26 cellular contexts compared by ENCODE assay signal in the genomic region with DNA sequence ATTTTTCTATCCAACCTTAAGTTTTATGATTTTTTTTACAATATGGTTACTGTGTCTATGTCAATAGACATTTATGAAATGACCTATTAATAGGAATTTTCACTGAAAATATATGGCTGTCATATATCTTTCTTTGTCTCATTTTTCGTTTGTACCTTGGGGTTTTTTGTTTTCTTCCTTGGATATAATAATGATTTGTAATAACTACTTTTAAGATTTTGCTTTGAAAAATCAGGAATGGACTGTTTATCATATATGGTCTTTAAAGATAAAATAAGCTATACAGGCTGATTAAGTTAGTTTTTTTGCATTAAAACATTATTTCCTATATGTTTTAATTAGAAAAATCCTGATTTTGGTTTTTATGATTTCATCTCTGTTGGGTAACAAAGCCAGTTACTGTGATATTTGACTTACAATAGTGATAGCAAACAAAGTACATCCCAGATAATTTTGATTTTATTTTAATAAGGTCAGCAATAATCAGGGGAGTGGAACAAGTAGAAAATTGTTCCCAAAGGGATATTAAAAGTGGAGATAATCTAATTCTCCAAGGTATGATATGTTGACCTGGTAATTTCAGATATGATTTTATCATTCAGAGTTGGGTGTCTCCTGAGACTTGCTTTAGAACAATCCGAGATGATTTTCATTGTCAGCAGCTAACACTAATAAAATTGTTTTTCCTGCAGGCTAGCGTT. TPM values are rescaled to one million over a fixed set of nuclear protein-coding genes. Genes with fewer than 3 reads are reported as not detected.
DNase-seq lines count a peak whose midpoint lies in the region; ATAC-seq, FAIRE-seq and TF ChIP-seq lines count a peak whose summit lies in the region.
"Had no signal": no experiment of that assay in that cellular context is flagged by ENCODE, and none has a peak within 500 bp of the region (broad histone marks: within the 10 kb centered on the region; RNA-seq: fewer than 3 reads in every experiment).

No MANE protein-coding gene starts in this region.

- POLR2A ChIA-PET in K562 (lab: Yijun Ruan, JAX): no interaction called here

- no peaks in the 10 kb centered on the region for H3K79me2 ChIP-seq in K562 (ENCODE audit: control insufficient read depth, insufficient read depth, low read length)

- no peak for TF ChIP-seq EP300 in K562 (IDR thresholded peaks at IDR 0.05; ENCODE audit: low read length)

- H3K9me3 ChIP-seq in K562 (replicated peaks; ENCODE audit: control insufficient read depth, insufficient read depth, low read depth, low read length): no peaks in the 10 kb centered on the region; the same call in 1 of the 2 replicates
- H3K9me3 ChIP-seq in small intestine (ENCODE audit: control insufficient read depth, low read depth): no peaks in the 10 kb centered on the region
- H3K9me3 ChIP-seq: A549; BE2C; BLaER1 treated with 17β-estradiol and CSF1 and Interleukin-3, amounts not matched to agents 10 nM and 100 nM had no signal

- no TSS peak for BruUV-seq in K562 (replicated peaks; lab: Mats Ljungman, UMichigan)

- H3K9ac ChIP-seq in K562 (ENCODE audit: insufficient read depth in 1 of 2, low read depth in 2 of 2, low read length in 2 of 2): no peak overlapping the region
- H3K9ac ChIP-seq: BLaER1 treated with 17β-estradiol and CSF1 and Interleukin-3, amounts not matched to agents 10 nM and 100 nM had no signal

- H2AFZ ChIP-seq in K562 (ENCODE audit: low read depth, low read length): no peak overlapping the region

- peaks cover 0 to 9% of the 10 kb centered on the region in 2 experiments; a peak in 1 of 5 replicates for H3K4me1 ChIP-seq in K562 (replicated peaks in 1 of 2; ENCODE audit: control insufficient read depth in 2 of 2, insufficient read depth in 2 of 2, low read length in 2 of 2)
- H3K4me1 ChIP-seq in small intestine (ENCODE audit: control insufficient read depth in 2 of 2, insufficient read depth in 1 of 2, low read depth in 1 of 2, low read length in 1 of 2): no peaks in the 10 kb centered on the region
- H3K4me1 ChIP-seq: A549; BE2C; BLaER1 treated with 17β-estradiol and CSF1 and Interleukin-3, amounts not matched to agents 10 nM and 100 nM had no signal

- H3K36me3 ChIP-seq in K562 (ENCODE audit: control insufficient read depth, insufficient read depth, low read length): no peaks in the 10 kb centered on the region
- no peaks in the 10 kb centered on the region for H3K36me3 ChIP-seq in small intestine (ENCODE audit: control insufficient read depth in 2 of 2, insufficient read depth in 2 of 2, low read length in 2 of 2)
- H3K36me3 ChIP-seq: BE2C; BLaER1 treated with 17β-estradiol and CSF1 and Interleukin-3, amounts not matched to agents 10 nM and 100 nM had no signal

- no peaks in the 10 kb centered on the region for H3K9me1 ChIP-seq in K562 (ENCODE audit: control insufficient read depth, insufficient read depth, low read length)

- no peak overlapping the region for H3K4me3 ChIP-seq in K562
- no peak overlapping the region for H3K4me3 ChIP-seq in small intestine (ENCODE audit: low read depth in 1 of 2, low read length in 2 of 2)
- H3K4me3 ChIP-seq: A549; BLaER1 treated with 17β-estradiol and CSF1 and Interleukin-3, amounts not matched to agents 10 nM and 100 nM had no signal

- TF ChIP-seq RAD21 in K562 (CRISPR knock-in tag; conservative IDR thresholded peaks at IDR 0.05 in 1 of 2, IDR thresholded peaks at IDR 0.05 in 1 of 2): no peak

- FAIRE-seq in GM19239 (lab: Jason Lieb, UNC) (peak; percentile 49), K562 (lab: Jason Lieb, UNC) (no peak), small intestine (lab: Jason Lieb, UNC) (peak; percentile 36)
- FAIRE-seq: A549, GM12891, GM18507 had no signal

- intact Hi-C loops in K562 (cut with micrococcal nuclease): no loop called here

- in situ Hi-C loops in K562 (cut with MboI): no loop called here

- TF ChIP-seq POLR2A in K562 (conservative IDR thresholded peaks at IDR 0.05): no peak

- CTCF ChIA-PET in K562 (lab: Yijun Ruan, JAX; ENCODE audit: low intra/inter-chr PET ratio): no interaction called here

- peaks cover 18 to 29% of the 10 kb centered on the region in 2 experiments for H3K27me3 ChIP-seq in K562 (ENCODE audit: control insufficient read depth in 2 of 2, insufficient read depth in 2 of 2, low read length in 2 of 2)
- peaks cover 5 to 20% of the 10 kb centered on the region in 2 donors for H3K27me3 ChIP-seq in small intestine (ENCODE audit: control insufficient read depth in 2 of 2, insufficient read depth in 2 of 2, low read length in 2 of 2)

- H3K4me2 ChIP-seq in K562 (ENCODE audit: insufficient read depth, low read length): no peak overlapping the region
- H3K4me2 ChIP-seq: A549; BLaER1 treated with 17β-estradiol and CSF1 and Interleukin-3, amounts not matched to agents 10 nM and 100 nM had no signal

- WGBS in K562 (ENCODE audit: insufficient coverage, low coverage, missing lambda C conversion rate): 0% methylated on average over 3 of the region's 3 CpGs
- WGBS in small intestine, 3 donors: 74 to 86% (median 82%) methylated on average over 3 of the region's 3 CpGs

- H4K20me1 ChIP-seq in K562 (replicated peaks; ENCODE audit: control insufficient read depth, insufficient read depth, low read length): no peaks in the 10 kb centered on the region

- H3K27ac ChIP-seq in K562 (ENCODE audit: extremely low read depth, low read depth, low read length): no peak overlapping the region
- H3K27ac ChIP-seq in small intestine (ENCODE audit: low read depth in 1 of 2, low read length in 1 of 2): no peak overlapping the region
- H3K27ac ChIP-seq: A549; BLaER1 treated with 17β-estradiol and CSF1 and Interleukin-3, amounts not matched to agents 10 nM and 100 nM had no signal

- ATAC-seq in K562 (no peak), HG03045 (IDR thresholded peaks at IDR 0.05; ENCODE audit: unreplicated experiment) (no peak), HG03159 (IDR thresholded peaks at IDR 0.05; ENCODE audit: unreplicated experiment) (no peak)
- ATAC-seq: A549 had no signal

- DNase-seq in GM19239 (ENCODE audit: insufficient read length, low spot score) (no peak), NCI-H526 treated with DMSO at 0.1 percent for 48 hours (lab: John Stamatoyannopoulos, UW) (peak; percentile 68), K562 (ENCODE audit: extremely low read depth in 1 of 4, low spot score in 3 of 4) (no peak), small intestine (no peak), COLO829 (ENCODE audit: low spot score) (no peak)
- DNase-seq: 8988T; ACHN; AML-193; BE2C; Calu3; CD4-positive, alpha-beta T cell; CD8-positive, alpha-beta memory T cell; COR-L47; DMS53; DMS79 treated with DMSO at 0.1 percent for 48 hours; GF-D8; GOT3; H7; HCEC 1CT had no signal

- no peak for TF ChIP-seq CTCF in K562 (IDR thresholded peaks at IDR 0.05 in 2 of 3, conservative IDR thresholded peaks at IDR 0.05 in 1 of 3; ENCODE audit: insufficient read depth in 2 of 3, low read depth in 1 of 3, low read length in 3 of 3)

TF ChIP-seq in K562, 482 proteins besides CTCF, POLR2A, EP300 and RAD21:
- TF ChIP-seq HNRNPLL (IDR thresholded peaks at IDR 0.05; ENCODE audit: low read depth, low read length, poor library complexity, severe bottlenecking) (no peak), CBX2 (IDR thresholded peaks at IDR 0.05; ENCODE audit: insufficient read depth, low read length, poor library complexity, severe bottlenecking) (peak; percentile 91), ZNF143 (CRISPR knock-in tag; IDR thresholded peaks at IDR 0.05) (no peak), MEF2D (tag; conservative IDR thresholded peaks at IDR 0.05; ENCODE audit: low read depth) (no peak), CBX8 (IDR thresholded peaks at IDR 0.05; ENCODE audit: borderline replicate concordance, extremely low read depth, low read depth, low read length, poor library complexity, severe bottlenecking) (peak; percentile 93), HMG20B (CRISPR knock-in tag; IDR thresholded peaks at IDR 0.05) (no peak), CHCHD3 (CRISPR knock-in tag; IDR thresholded peaks at IDR 0.05) (no peak), ZNF436 (CRISPR knock-in tag; IDR thresholded peaks at IDR 0.05) (no peak)

RNA-seq across cellular contexts. Expression of a gene that starts 10.3 kb away (rescaled TPM):
- 0.11 TPM in 1 of 2 replicates, not detected in the other for total RNA-seq in K562 (2011; cell fraction: chromatin; rRNA removed; ENCODE audit: low replicate concordance)
- total RNA-seq in K562 (2011; cell fraction: nucleolus; rRNA removed): 0.17 TPM in 1 of 2 replicates, not detected in the other
- not detected in 2 replicates for total RNA-seq in K562 (2011; cell fraction: nucleoplasm; rRNA removed)
- 0.04 TPM in 1 of 2 replicates, not detected in the other for total RNA-seq in K562 (2014; rRNA removed)
- 0.04 TPM in 1 of 2 replicates, not detected in the other for total RNA-seq in K562 (2014; rRNA removed; fragmentation: Illumina TruSeq; extraction: Trizol)
- 0.04 TPM in 1 of 2 replicates, not detected in the other for total RNA-seq in K562 (2015; rRNA removed; fragmentation: Illumina TruSeq; extraction: Trizol)
- 0.07 TPM in 1 of 2 replicates, not detected in the other for total RNA-seq in K562 (2021)
- polyA plus RNA-seq in K562 (2011; rRNA removed): 0.03 TPM in 1 of 2 replicates, not detected in the other
- polyA plus RNA-seq in K562 (2011; cell fraction: cytosol; rRNA removed): not detected in 2 replicates
- 0.03 and 0.06 TPM in 2 replicates for polyA plus RNA-seq in K562 (2011; cell fraction: nucleus; rRNA removed)
- 0.01 TPM in 1 of 2 replicates, not detected in the other for polyA plus RNA-seq in K562 (2012)
- polyA plus RNA-seq in K562 (2014; fragmentation: Illumina TruSeq; extraction: Trizol): not detected in 2 replicates
- polyA plus RNA-seq in K562 (2014; fragmentation: Nextera tagmentation; extraction: Ambion mirVana): not detected
- 0.12 TPM in 1 of 2 replicates, not detected in the other for polyA plus RNA-seq in K562 (2014; rRNA removed)
- polyA minus RNA-seq in K562 (2011; rRNA and poly(A)+ RNA removed): 0.04 and 0.15 TPM in 2 replicates
- 0.46 TPM in 1 of 2 replicates, not detected in the other for polyA minus RNA-seq in K562 (2011; cell fraction: cytosol; rRNA and poly(A)+ RNA removed)
- under 0.01 and 0.22 TPM in 2 replicates for polyA minus RNA-seq in K562 (2011; cell fraction: nucleus; rRNA and poly(A)+ RNA removed)
- 1 to 10 TPM in 1 of 3 donors, under 1 TPM in 1, not detected in 1; 0.81 to 1.0 TPM for polyA plus RNA-seq in small intestine
- total RNA-seq: G401 had no signal
